Comparison of ENCODE assay signal across 31 cellular contexts in the genomic region with DNA sequence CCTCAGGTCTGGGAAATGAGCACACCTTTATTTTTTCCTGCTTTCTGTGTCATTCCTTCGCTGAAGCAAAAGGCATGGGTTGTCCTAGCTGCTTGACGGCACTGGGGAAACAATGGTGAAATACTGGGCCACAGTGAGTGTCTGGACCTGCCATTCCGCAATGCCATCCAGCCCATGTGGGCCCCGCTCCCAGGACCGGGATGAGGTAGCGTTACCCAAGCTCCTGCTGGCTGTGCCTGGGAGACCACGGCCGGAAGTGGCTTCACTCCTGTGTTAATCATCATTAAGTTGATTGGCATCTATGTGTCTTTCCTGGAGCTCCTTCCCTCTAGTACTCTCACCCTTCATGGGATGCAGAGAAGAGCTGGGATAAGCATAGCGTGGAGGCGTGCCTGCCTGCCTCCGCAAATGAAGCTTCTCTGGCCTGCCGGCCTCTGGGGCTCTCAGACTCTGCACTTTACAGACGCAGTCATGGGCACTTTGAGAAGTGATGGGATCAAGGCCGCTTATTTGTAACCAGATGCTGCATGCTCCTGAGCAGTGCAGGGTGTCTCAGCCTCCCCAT. TPM values are rescaled to one million over a fixed set of nuclear protein-coding genes. Genes with fewer than 3 reads are reported as not detected.
"Had no signal": no experiment of that assay in that cellular context is flagged by ENCODE, and none has a peak within 500 bp of the region (broad histone marks: within the 10 kb centered on the region; RNA-seq: fewer than 3 reads in every experiment).

No MANE protein-coding gene starts in this region.

- H3K9me3 ChIP-seq: esophagus muscularis mucosa, ovary, suprapubic skin, thyroid gland had no signal

- H3K36me3 ChIP-seq: esophagus muscularis mucosa, gastroesophageal sphincter, heart right ventricle, ovary, sigmoid colon, suprapubic skin, thyroid gland had no signal

- H3K4me1 Mint-ChIP-seq: naive thymus-derived CD8-positive, alpha-beta T cell; nephron progenitor cell had no signal

- H3K4me3 ChIP-seq: coronary artery, esophagus muscularis mucosa, gastroesophageal sphincter, heart right ventricle, ovary, psoas muscle, sigmoid colon, suprapubic skin, thyroid gland had no signal

- ATAC-seq: foreskin keratinocyte; gastroesophageal sphincter; heart right ventricle; left lobe of liver; naive thymus-derived CD8-positive, alpha-beta T cell; psoas muscle; right cardiac atrium had no signal

- FAIRE-seq: endothelial cell of umbilical vein had no signal

- H3K4me1 ChIP-seq: esophagus muscularis mucosa, foreskin keratinocyte, gastroesophageal sphincter, heart right ventricle, psoas muscle, sigmoid colon, suprapubic skin, thyroid gland had no signal

- H3K4me3 Mint-ChIP-seq: naive thymus-derived CD8-positive, alpha-beta T cell; nephron progenitor cell; stimulated activated naive B cell treated with anti-CD40 and anti-IgM and Interleukin-4, amounts not matched to agents 10 μg/mL and 1 μg/mL and 100 μg/mL, for 72 hours; stimulated activated naive CD8-positive, alpha-beta T cell treated with anti-CD3 and anti-CD28 coated beads, Interleukin-15, Interleukin-2, amounts not matched to agents 100 ng/mL and 50 ng/mL, for 24 hours had no signal

- H3K27ac ChIP-seq: coronary artery, esophagus muscularis mucosa, foreskin keratinocyte, gastroesophageal sphincter, heart right ventricle, ovary, psoas muscle, sigmoid colon, suprapubic skin, thyroid gland had no signal

- H3K36me3 Mint-ChIP-seq: naive thymus-derived CD8-positive, alpha-beta T cell; stimulated activated naive B cell treated with anti-CD40 and anti-IgM and Interleukin-4, amounts not matched to agents 10 μg/mL and 1 μg/mL and 100 μg/mL, for 72 hours had no signal

- DNase-seq: dermis blood vessel endothelial cell; effector memory CD4-positive, alpha-beta T cell; foreskin keratinocyte; heart right ventricle; hippocampal formation; islet precursor cell; mesendoderm; naive thymus-derived CD8-positive, alpha-beta T cell; nephron progenitor cell; occipital lobe; ovary; psoas muscle; right cardiac atrium; sigmoid colon; stimulated activated CD4-positive, alpha-beta T cell treated with anti-CD3 and anti-CD28 coated beads, Interleukin-4, amount 100 ng/mL, for 4 hours; stimulated activated naive B cell treated with anti-CD40 and anti-IgM and Interleukin-4, amounts not matched to agents 10 μg/mL and 1 μg/mL and 100 μg/mL, for 72 hours; trophoblast cell had no signal

- H3K27me3 ChIP-seq: ovary, thyroid gland had no signal

- H3K9me3 Mint-ChIP-seq: naive thymus-derived CD8-positive, alpha-beta T cell; nephron progenitor cell; stimulated activated naive B cell treated with anti-CD40 and anti-IgM and Interleukin-4, amounts not matched to agents 10 μg/mL and 1 μg/mL and 100 μg/mL, for 72 hours; stimulated activated naive CD8-positive, alpha-beta T cell treated with anti-CD3 and anti-CD28 coated beads, Interleukin-15, Interleukin-2, amounts not matched to agents 100 ng/mL and 50 ng/mL, for 24 hours had no signal

- H3K27ac Mint-ChIP-seq: nephron progenitor cell; stimulated activated naive B cell treated with anti-CD40 and anti-IgM and Interleukin-4, amounts not matched to agents 10 μg/mL and 1 μg/mL and 100 μg/mL, for 72 hours; stimulated activated naive CD8-positive, alpha-beta T cell treated with anti-CD3 and anti-CD28 coated beads, Interleukin-15, Interleukin-2, amounts not matched to agents 100 ng/mL and 50 ng/mL, for 24 hours had no signal

RNA-seq across cellular contexts. Expression of a gene that starts 16.5 kb away (rescaled TPM):
- total RNA-seq: dermis blood vessel endothelial cell; endothelial cell of umbilical vein; epithelial cell of proximal tubule; esophagus muscularis mucosa; fibroblast of lung; foreskin keratinocyte; gastroesophageal sphincter; heart right ventricle; left lobe of liver; lower leg skin; lung microvascular endothelial cell; myocyte; naive thymus-derived CD8-positive, alpha-beta T cell; occipital lobe; right cardiac atrium; suprapubic skin; urinary bladder had no signal
- polyA plus RNA-seq: endothelial cell of umbilical vein; fibroblast of lung; foreskin keratinocyte; heart right ventricle; naive thymus-derived CD8-positive, alpha-beta T cell; ovary; right cardiac atrium had no signal
